Comparison of ENCODE assay signal across 12 cellular contexts in genomic region chr12:15589328-15590032, GRCh38.
DNase-seq lines count a peak whose midpoint lies in the region; ATAC-seq and TF ChIP-seq lines count a peak whose summit lies in the region.
"Had no signal": no experiment of that assay in that cellular context is flagged by ENCODE, and none has a peak within 500 bp of the region (broad histone marks: within the 10 kb centered on the region; RNA-seq: fewer than 3 reads in every experiment).

No MANE protein-coding gene starts in this region.

- intact Hi-C loops in MCF 10A (cut with micrococcal nuclease) = loop anchor here (1.0 to 10.0 kb wide), 6 partner anchors 115 to 595 kb away; no protein-coding TSS in a partner anchor
- intact Hi-C loops in breast epithelium (cut with DNase I; ENCODE audit: low total_unique reads) = loop anchor here (5.0 kb wide), 1 partner anchor 268 kb away; no protein-coding TSS in a partner anchor

- H3K27me3 Mint-ChIP-seq in MCF 10A (ENCODE audit: insufficient read depth, unreplicated experiment) = no peaks in the 10 kb centered on the region
- peaks cover 5% of the 10 kb centered on the region for H3K27me3 Mint-ChIP-seq in activated CD4-positive, alpha-beta memory T cell treated with anti-CD3 and anti-CD28 coated beads, Interleukin-2, amount 10 ng/mL, durations not matched to agents 7 days and 5 days

- no TSS peak for BruUV-seq in MCF 10A (replicated peaks; lab: Mats Ljungman, UMichigan)

- H3K27me3 ChIP-seq in breast epithelium (no peaks in the 10 kb centered on the region), thoracic aorta (replicated peaks; ENCODE audit: insufficient read depth) (no peaks in the 10 kb centered on the region)
- H3K27me3 ChIP-seq: cardiac muscle cell, heart left ventricle, MG63 had no signal

- H3K36me3 Mint-ChIP-seq in MCF 10A (ENCODE audit: insufficient read depth, unreplicated experiment) = no peaks in the 10 kb centered on the region
- H3K36me3 Mint-ChIP-seq in activated CD4-positive, alpha-beta memory T cell treated with anti-CD3 and anti-CD28 coated beads, Interleukin-2, amount 10 ng/mL, durations not matched to agents 7 days and 5 days (ENCODE audit: low read depth) = no peaks in the 10 kb centered on the region

- ATAC-seq in thoracic aorta (ENCODE audit: insufficient number of reproducible peaks, low FRiP score, low read depth) = no peak

- POLR2A ChIA-PET in MCF 10A (lab: Yijun Ruan, JAX) = interaction anchor here (1.0 to 3.5 kb wide), 7 partner anchors 57 to 294 kb away, joined by 4 to 15 read pairs (median 7); partner anchors contain the start of gene EPS8
- POLR2A ChIA-PET in activated CD4-positive, alpha-beta memory T cell treated with anti-CD3 and anti-CD28 coated beads, Interleukin-2, amount 10 ng/mL, durations not matched to agents 7 days and 5 days (lab: Charles Lee) = interaction anchor here (0.7 to 0.8 kb wide), 2 partner anchors 55 to 292 kb away, joined by 3 read pairs; partner anchors contain the start of gene STRAP

- DNase-seq in MCF 10A (ENCODE audit: unreplicated experiment) = no peak
- no peak for DNase-seq in breast epithelium (ENCODE audit: low spot score in 2 of 2)
- DNase-seq in activated CD4-positive, alpha-beta memory T cell treated with anti-CD3 and anti-CD28 coated beads, Interleukin-2, amount 10 ng/mL, durations not matched to agents 7 days and 5 days = no peak
- peak; percentile 24 for DNase-seq in iris pigment epithelial cell (ENCODE audit: low read depth)
- DNase-seq in thoracic aorta (ENCODE audit: low spot score) = no peak
- DNase-seq in stimulated activated CD4-positive, alpha-beta T cell treated with anti-CD3 and anti-CD28 coated beads, Interleukin-4, amount 100 ng/mL, for 1 hour = no peak
- DNase-seq in NCI-H446 treated with DMSO at 0.1 percent for 48 hours (lab: John Stamatoyannopoulos, UW) = no peak
- no peak for DNase-seq in stimulated activated CD4-positive, alpha-beta T cell treated with anti-CD3 and anti-CD28 coated beads, Interleukin-12 subunit alpha, Interleukin-12 subunit beta, amount 100 ng/mL, for 4 hours

- no peaks in the 10 kb centered on the region for H3K4me1 ChIP-seq in breast epithelium
- no peaks in the 10 kb centered on the region for H3K4me1 ChIP-seq in thoracic aorta (ENCODE audit: control insufficient read depth in 1 of 2, low read depth in 2 of 2)

- H3K36me3 ChIP-seq in breast epithelium (no peaks in the 10 kb centered on the region), thoracic aorta (peaks cover 7% of the 10 kb centered on the region)
- H3K36me3 ChIP-seq: cardiac muscle cell, MG63, neutrophil had no signal

- TF ChIP-seq CTCF in MCF 10A (IDR thresholded peaks at IDR 0.05; ENCODE audit: unreplicated experiment) = no peak
- no peak for TF ChIP-seq CTCF in breast epithelium (IDR thresholded peaks at IDR 0.05)
- no peak for TF ChIP-seq CTCF in thoracic aorta (IDR thresholded peaks at IDR 0.05)

- H3K27ac Mint-ChIP-seq in MCF 10A (ENCODE audit: low read depth, unreplicated experiment) = peak overlapping the region; percentile 95
- no peak overlapping the region for H3K27ac Mint-ChIP-seq in activated CD4-positive, alpha-beta memory T cell treated with anti-CD3 and anti-CD28 coated beads, Interleukin-2, amount 10 ng/mL, durations not matched to agents 7 days and 5 days

- no peak for TF ChIP-seq POLR2A in breast epithelium (IDR thresholded peaks at IDR 0.05)

- peaks cover 10% of the 10 kb centered on the region for H3K4me1 Mint-ChIP-seq in MCF 10A (ENCODE audit: insufficient read depth, unreplicated experiment)
- H3K4me1 Mint-ChIP-seq in activated CD4-positive, alpha-beta memory T cell treated with anti-CD3 and anti-CD28 coated beads, Interleukin-2, amount 10 ng/mL, durations not matched to agents 7 days and 5 days = peaks cover 11% of the 10 kb centered on the region

- CTCF ChIA-PET in MCF 10A (lab: Yijun Ruan, JAX) = interaction anchor here (0.6 to 14.2 kb wide), 43 partner anchors 10 to 1078 kb away, joined by 3 to 222 read pairs (median 4); no protein-coding TSS in a partner anchor
- CTCF ChIA-PET in activated CD4-positive, alpha-beta memory T cell treated with anti-CD3 and anti-CD28 coated beads, Interleukin-2, amount 10 ng/mL, durations not matched to agents 7 days and 5 days (lab: Charles Lee) = interaction anchor here (0.8 to 3.7 kb wide), 17 partner anchors 20 to 322 kb away, joined by 3 to 31 read pairs (median 6); partner anchors contain the start of genes DERA and EPS8

- H3K4me3 Mint-ChIP-seq in MCF 10A (ENCODE audit: unreplicated experiment) = no peak overlapping the region
- peak overlapping the region; percentile 53 for H3K4me3 Mint-ChIP-seq in activated CD4-positive, alpha-beta memory T cell treated with anti-CD3 and anti-CD28 coated beads, Interleukin-2, amount 10 ng/mL, durations not matched to agents 7 days and 5 days

- H3K27ac ChIP-seq in breast epithelium = no peak overlapping the region
- H3K27ac ChIP-seq in thoracic aorta = no peak overlapping the region
- H3K27ac ChIP-seq: cardiac muscle cell, neutrophil had no signal

- H3K4me3 ChIP-seq in breast epithelium = peak overlapping the region in 1 of 3 donors; percentile 64
- H3K4me3 ChIP-seq in thoracic aorta = peak overlapping the region; percentile 66
- H3K4me3 ChIP-seq: cardiac muscle cell had no signal

- no peaks in the 10 kb centered on the region for H3K9me3 Mint-ChIP-seq in MCF 10A (ENCODE audit: unreplicated experiment)
- no peaks in the 10 kb centered on the region for H3K9me3 Mint-ChIP-seq in activated CD4-positive, alpha-beta memory T cell treated with anti-CD3 and anti-CD28 coated beads, Interleukin-2, amount 10 ng/mL, durations not matched to agents 7 days and 5 days

- H3K9me3 ChIP-seq in breast epithelium (no peaks in the 10 kb centered on the region), thoracic aorta (no peaks in the 10 kb centered on the region)
- H3K9me3 ChIP-seq: heart left ventricle, MG63, neutrophil had no signal
